In the genomic region with DNA sequence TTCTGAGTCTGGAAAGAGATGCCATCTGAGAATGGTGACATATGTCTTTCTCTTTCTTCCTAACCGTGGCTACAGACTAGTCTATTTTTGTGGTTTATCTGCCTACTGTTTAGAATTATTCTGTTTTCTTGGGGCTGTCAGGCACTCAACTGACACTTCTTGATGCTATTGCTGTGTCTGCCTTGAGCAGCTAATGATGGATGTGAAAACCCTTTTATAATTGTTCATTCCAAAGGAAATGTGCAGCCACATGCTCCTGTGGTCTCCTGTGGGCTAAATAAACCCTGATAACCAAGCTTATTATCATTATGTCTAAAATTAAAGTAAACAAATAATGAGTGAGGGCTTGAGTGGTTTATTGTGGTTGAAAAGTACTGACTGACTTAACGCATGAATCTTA, we compare ENCODE assay signal across 20 cellular contexts. TPM values are rescaled to one million over a fixed set of nuclear protein-coding genes. Genes with fewer than 3 reads are reported as not detected.
"Had no signal": no experiment of that assay in that cellular context is flagged by ENCODE, and none has a peak within 500 bp of the region (broad histone marks: within the 10 kb centered on the region; RNA-seq: fewer than 3 reads in every experiment).

No MANE protein-coding gene starts in this region.

- H3K4me1 Mint-ChIP-seq: activated naive CD4-positive, alpha-beta T cell treated with anti-CD3 and anti-CD28 coated beads, Interleukin-2, amount 10 ng/mL, durations not matched to agents 7 days and 5 days; central memory CD8-positive, alpha-beta T cell; T-cell had no signal

- H3K9me3 Mint-ChIP-seq: activated naive CD4-positive, alpha-beta T cell treated with anti-CD3 and anti-CD28 coated beads, Interleukin-2, amount 10 ng/mL, durations not matched to agents 7 days and 5 days; central memory CD8-positive, alpha-beta T cell; T-cell had no signal

- H3K4me3 ChIP-seq: coronary artery, esophagus squamous epithelium, lower lobe of right lung, ovary, sigmoid colon, stomach, thoracic aorta, upper lobe of right lung had no signal

- H3K27ac Mint-ChIP-seq: activated naive CD4-positive, alpha-beta T cell treated with anti-CD3 and anti-CD28 coated beads, Interleukin-2, amount 10 ng/mL, durations not matched to agents 7 days and 5 days; T-cell had no signal

- H3K4me3 Mint-ChIP-seq: activated naive CD4-positive, alpha-beta T cell treated with anti-CD3 and anti-CD28 coated beads, Interleukin-2, amount 10 ng/mL, durations not matched to agents 7 days and 5 days; central memory CD8-positive, alpha-beta T cell; T-cell had no signal

- H3K4me1 ChIP-seq: upper lobe of right lung had no signal

- H3K27me3 Mint-ChIP-seq: central memory CD8-positive, alpha-beta T cell had no signal

- H3K36me3 Mint-ChIP-seq: activated naive CD4-positive, alpha-beta T cell treated with anti-CD3 and anti-CD28 coated beads, Interleukin-2, amount 10 ng/mL, durations not matched to agents 7 days and 5 days; T-cell had no signal

- H3K27me3 ChIP-seq: esophagus squamous epithelium, foreskin keratinocyte, ovary, sigmoid colon, stomach, upper lobe of right lung had no signal

- H3K27ac ChIP-seq: coronary artery, foreskin keratinocyte, lower lobe of right lung, ovary, sigmoid colon, thoracic aorta, upper lobe of right lung had no signal

- H3K9me3 ChIP-seq: esophagus squamous epithelium, lower lobe of right lung, ovary, sigmoid colon, stomach, thoracic aorta, upper lobe of right lung had no signal

- DNase-seq: activated CD4-positive, alpha-beta T cell treated with anti-CD3 and anti-CD28 coated beads, Interleukin-2, amount 50 U/mL, for 1 hour; activated naive CD4-positive, alpha-beta T cell treated with anti-CD3 and anti-CD28 coated beads, Interleukin-2, amount 10 ng/mL, durations not matched to agents 7 days and 5 days; activated T-cell treated with anti-CD3 and anti-CD28 coated beads for 4 hours; effector CD4-positive, alpha-beta T cell; esophagus squamous epithelium; foreskin keratinocyte; glutamatergic neuron; lower lobe of right lung; midbrain; ovary; sigmoid colon; stimulated activated CD4-positive, alpha-beta T cell treated with anti-CD3 and anti-CD28 coated beads, Interleukin-1b, Interleukin-23, amount 100 ng/mL, for 48 hours; stomach; T-cell; T-helper 9 cell; upper lobe of right lung had no signal

- H3K36me3 ChIP-seq: esophagus squamous epithelium, lower lobe of right lung, ovary, sigmoid colon, stomach, thoracic aorta, upper lobe of right lung had no signal

RNA-seq across cellular contexts. Expression of a gene that starts 52.7 kb away (rescaled TPM):
- total RNA-seq: myocyte had no signal
